19 cellular contexts compared by ENCODE assay signal in genomic region chr6:151375833-151376232, GRCh38. TPM values are rescaled to one million over a fixed set of nuclear protein-coding genes. Genes with fewer than 3 reads are reported as not detected.
A peak's percentile ranks its signal among the peaks of the same experiment; 100 is the strongest.
DNase-seq lines count a peak whose midpoint lies in the region; ATAC-seq and TF ChIP-seq lines count a peak whose summit lies in the region.
"Had no signal": no experiment of that assay in that cellular context is flagged by ENCODE, and none has a peak within 500 bp of the region (broad histone marks: within the 10 kb centered on the region; RNA-seq: fewer than 3 reads in every experiment).

No MANE protein-coding gene starts in this region.

- no peaks in the 10 kb centered on the region for H3K9me3 Mint-ChIP-seq in T-helper 1 cell treated with Interleukin-12 subunit alpha and Interleukin-12 subunit beta and Interleukin-4 antibody, amounts not matched to agents 30 μg/mL and 1 μg/mL, for 36 hours
- no peaks in the 10 kb centered on the region for H3K9me3 Mint-ChIP-seq in activated T-helper 2 cell treated with anti-CD3 and anti-CD28 coated beads, Interferon-gamma antibody, Interleukin-2, Interleukin-4, amounts not matched to agents 10 μg/mL and 5 μg/mL and 100 μg/mL, durations not matched to agents 14 hours and 24 hours and 36 hours
- peaks cover 0 to 2% of the 10 kb centered on the region in 2 donors for H3K9me3 Mint-ChIP-seq in natural killer cell

- H3K36me3 ChIP-seq in HCT116 (ENCODE audit: control insufficient read depth in 1 of 2, insufficient read depth in 2 of 2, low read length in 2 of 2): peaks cover 0 to 9% of the 10 kb centered on the region in 2 experiments; a peak in 1 of 4 replicates

- TF ChIP-seq CTCF in HCT116 (IDR thresholded peaks at IDR 0.05 in 2 of 3, conservative IDR thresholded peaks at IDR 0.05 in 1 of 3; ENCODE audit: borderline replicate concordance in 1 of 3, insufficient read depth in 1 of 3, low read depth in 2 of 3, low read length in 2 of 3) (no peak), natural killer cell (IDR thresholded peaks at IDR 0.05) (no peak), GM20000 (IDR thresholded peaks at IDR 0.05; ENCODE audit: extremely low read depth, missing control alignments) (no peak)

- H3K4me3 ChIP-seq in HCT116 (replicated peaks in 1 of 2; ENCODE audit: low read depth in 1 of 2, low read length in 2 of 2): no peak overlapping the region
- H3K4me3 ChIP-seq: psoas muscle, suprapubic skin had no signal

- H3K4me1 ChIP-seq in HCT116 (ENCODE audit: control insufficient read depth in 1 of 2, insufficient read depth in 2 of 2, low read length in 2 of 2): peaks cover 21 to 34% of the 10 kb centered on the region in 2 experiments

- no peak for TF ChIP-seq RAD21 in HCT116 (IDR thresholded peaks at IDR 0.05; ENCODE audit: low read depth)

- POLR2A ChIA-PET in HCT116 (lab: Charles Lee): interaction anchor here (2.5 kb wide), 1 partner anchor 14 kb away, joined by 8 read pairs; no protein-coding TSS in a partner anchor

- intact Hi-C loops in HCT116 (cut with micrococcal nuclease): no loop called here
- intact Hi-C loops in activated T-helper 2 cell treated with anti-CD3 and anti-CD28 coated beads, Interferon-gamma antibody, Interleukin-2, Interleukin-4, amounts not matched to agents 10 μg/mL and 5 μg/mL and 100 μg/mL, durations not matched to agents 14 hours and 24 hours and 36 hours (cut with micrococcal nuclease): no loop called here
- intact Hi-C loops in natural killer cell (cut with micrococcal nuclease): no loop called here

- H3K9me3 ChIP-seq in HCT116 (ENCODE audit: control insufficient read depth in 1 of 2, insufficient read depth in 1 of 2, low read depth in 1 of 2, low read length in 2 of 2): no peaks in the 10 kb centered on the region
- H3K9me3 ChIP-seq: psoas muscle, suprapubic skin had no signal

- DNase-seq in T-helper 1 cell: no peak
- no peak for DNase-seq in HCT116 (ENCODE audit: low read depth, low spot score)
- no peak for DNase-seq in activated T-helper 2 cell treated with anti-CD3 and anti-CD28 coated beads, Interferon-gamma antibody, Interleukin-2, Interleukin-4, amounts not matched to agents 10 μg/mL and 5 μg/mL and 100 μg/mL, durations not matched to agents 14 hours and 24 hours and 36 hours (ENCODE audit: low spot score)
- no peak for DNase-seq in natural killer cell
- no peak for DNase-seq in NCI-H1092 treated with DMSO at 0.1 percent for 48 hours (lab: John Stamatoyannopoulos, UW)
- no peak for DNase-seq in GM20000 (ENCODE audit: low spot score)
- DNase-seq: activated effector memory CD4-positive, alpha-beta T cell treated with Interleukin-2 at 50 U/mL for 16 hours; hippocampal formation; kidney; NCI-H146; nephron progenitor cell; psoas muscle; small intestine; stimulated activated CD4-positive, alpha-beta T cell treated with anti-CD3 and anti-CD28 coated beads, Interleukin-4, amount 100 ng/mL, for 4 hours had no signal

- no peaks in the 10 kb centered on the region for H3K27me3 Mint-ChIP-seq in T-helper 1 cell treated with Interleukin-12 subunit alpha and Interleukin-12 subunit beta and Interleukin-4 antibody, amounts not matched to agents 30 μg/mL and 1 μg/mL, for 36 hours (ENCODE audit: low read depth)
- H3K27me3 Mint-ChIP-seq in activated T-helper 2 cell treated with anti-CD3 and anti-CD28 coated beads, Interferon-gamma antibody, Interleukin-2, Interleukin-4, amounts not matched to agents 10 μg/mL and 5 μg/mL and 100 μg/mL, durations not matched to agents 14 hours and 24 hours and 36 hours (ENCODE audit: low read depth): no peaks in the 10 kb centered on the region
- no peaks in the 10 kb centered on the region for H3K27me3 Mint-ChIP-seq in natural killer cell (ENCODE audit: low read depth in 2 of 2)

- no TSS peak for BruUV-seq in HCT116 (replicated peaks; lab: Mats Ljungman, UMichigan)

- H3K9me2 ChIP-seq in HCT116 (ENCODE audit: insufficient read depth): no peaks in the 10 kb centered on the region

- peak overlapping the region; percentile 47 for H3K4me3 Mint-ChIP-seq in T-helper 1 cell treated with Interleukin-12 subunit alpha and Interleukin-12 subunit beta and Interleukin-4 antibody, amounts not matched to agents 30 μg/mL and 1 μg/mL, for 36 hours
- H3K4me3 Mint-ChIP-seq in activated T-helper 2 cell treated with anti-CD3 and anti-CD28 coated beads, Interferon-gamma antibody, Interleukin-2, Interleukin-4, amounts not matched to agents 10 μg/mL and 5 μg/mL and 100 μg/mL, durations not matched to agents 14 hours and 24 hours and 36 hours (ENCODE audit: low read depth): no peak overlapping the region
- peak overlapping the region; percentile 81 for H3K4me3 Mint-ChIP-seq in natural killer cell
- H3K4me3 Mint-ChIP-seq: nephron progenitor cell had no signal

- peaks cover 26% of the 10 kb centered on the region for H3K36me3 Mint-ChIP-seq in T-helper 1 cell treated with Interleukin-12 subunit alpha and Interleukin-12 subunit beta and Interleukin-4 antibody, amounts not matched to agents 30 μg/mL and 1 μg/mL, for 36 hours (ENCODE audit: low read depth)
- peaks cover 38% of the 10 kb centered on the region for H3K36me3 Mint-ChIP-seq in activated T-helper 2 cell treated with anti-CD3 and anti-CD28 coated beads, Interferon-gamma antibody, Interleukin-2, Interleukin-4, amounts not matched to agents 10 μg/mL and 5 μg/mL and 100 μg/mL, durations not matched to agents 14 hours and 24 hours and 36 hours (ENCODE audit: low read depth)
- H3K36me3 Mint-ChIP-seq in natural killer cell: no peaks in the 10 kb centered on the region

- H3K27me3 ChIP-seq in HCT116 (ENCODE audit: insufficient read depth, low read length): no peaks in the 10 kb centered on the region
- H3K27me3 ChIP-seq: suprapubic skin had no signal

- RAD21 ChIA-PET in HCT116 (lab: Charles Lee; ENCODE audit: low non-redundant PET in 1 of 2, low total read pairs in 2 of 2, uncharacterized antibody in 2 of 2, unreplicated experiment in 2 of 2): no interaction called here

- peaks cover 73% of the 10 kb centered on the region for H3K79me2 ChIP-seq in HCT116 (ENCODE audit: insufficient read depth, low read length)

- H2AFZ ChIP-seq in HCT116 (ENCODE audit: low read depth, low read length, poor library complexity, severe bottlenecking): no peak overlapping the region

- ATAC-seq in HCT116: no peak
- ATAC-seq in natural killer cell: no peak
- no peak for ATAC-seq in HG02981 (IDR thresholded peaks at IDR 0.05; ENCODE audit: unreplicated experiment)
- ATAC-seq: Panc1 had no signal

- H3K27ac Mint-ChIP-seq in T-helper 1 cell treated with Interleukin-12 subunit alpha and Interleukin-12 subunit beta and Interleukin-4 antibody, amounts not matched to agents 30 μg/mL and 1 μg/mL, for 36 hours: no peak overlapping the region
- H3K27ac Mint-ChIP-seq in activated T-helper 2 cell treated with anti-CD3 and anti-CD28 coated beads, Interferon-gamma antibody, Interleukin-2, Interleukin-4, amounts not matched to agents 10 μg/mL and 5 μg/mL and 100 μg/mL, durations not matched to agents 14 hours and 24 hours and 36 hours: peak overlapping the region; percentile 51
- H3K27ac Mint-ChIP-seq in natural killer cell: peak overlapping the region; percentile 92 to 95
- H3K27ac Mint-ChIP-seq: nephron progenitor cell had no signal

- no peak for TF ChIP-seq POLR2A in HCT116 (IDR thresholded peaks at IDR 0.05; ENCODE audit: borderline replicate concordance, extremely low read depth, insufficient read depth, insufficient read length)

- peak overlapping the region; percentile 76; the same call in 1 of the 2 replicates for H3K4me2 ChIP-seq in HCT116 (ENCODE audit: low read length)

- no peaks in the 10 kb centered on the region for H4K20me1 ChIP-seq in HCT116 (ENCODE audit: insufficient read depth)

- CTCF ChIA-PET in HCT116 (lab: Charles Lee): no interaction called here

- H3K9ac ChIP-seq in HCT116 (ENCODE audit: low read length): no peak overlapping the region

- peaks cover 81% of the 10 kb centered on the region for H3K4me1 Mint-ChIP-seq in T-helper 1 cell treated with Interleukin-12 subunit alpha and Interleukin-12 subunit beta and Interleukin-4 antibody, amounts not matched to agents 30 μg/mL and 1 μg/mL, for 36 hours (ENCODE audit: low read depth)
- H3K4me1 Mint-ChIP-seq in activated T-helper 2 cell treated with anti-CD3 and anti-CD28 coated beads, Interferon-gamma antibody, Interleukin-2, Interleukin-4, amounts not matched to agents 10 μg/mL and 5 μg/mL and 100 μg/mL, durations not matched to agents 14 hours and 24 hours and 36 hours (ENCODE audit: low read depth): peaks cover 78% of the 10 kb centered on the region
- peaks cover 80 to 89% of the 10 kb centered on the region in 2 donors for H3K4me1 Mint-ChIP-seq in natural killer cell

- no peak overlapping the region for H3K27ac ChIP-seq in HCT116 (ENCODE audit: low read depth, low read length)
- H3K27ac ChIP-seq: C4-2B, psoas muscle, suprapubic skin had no signal

TF ChIP-seq in HCT116, 20 proteins besides CTCF, POLR2A, EP300 and RAD21 (continues in another document):
- TF ChIP-seq FOSL1 (IDR thresholded peaks at IDR 0.05; ENCODE audit: low read depth) (no peak), CBX3 (IDR thresholded peaks at IDR 0.05; ENCODE audit: low read depth) (no peak), ATF3 (IDR thresholded peaks at IDR 0.05) (no peak), SIN3A (IDR thresholded peaks at IDR 0.05; ENCODE audit: low read depth) (no peak), JUND (IDR thresholded peaks at IDR 0.05) (no peak), ZBTB33 (IDR thresholded peaks at IDR 0.05; ENCODE audit: extremely low read depth, insufficient replicate concordance, low read length) (no peak)

RNA-seq across cellular contexts. Expression of gene ZBTB2, which starts 15.5 kb away (rescaled TPM):
- total RNA-seq in HCT116 (2021; ENCODE audit: unreplicated experiment) (12.5 TPM), natural killer cell (10 to 100 TPM; 27.4 to 36.9 (median 29.9) TPM)
- polyA plus RNA-seq in HCT116 (2012): 7.5 and 7.9 TPM in 2 replicates
- total RNA-seq in activated T-helper 2 cell treated with anti-CD3 and anti-CD28 coated beads, Interferon-gamma antibody, Interleukin-2, Interleukin-4, amounts not matched to agents 10 μg/mL and 5 μg/mL and 100 μg/mL, durations not matched to agents 14 hours and 24 hours and 36 hours: 19.1 and 19.7 TPM in 2 replicates
